21 cellular contexts compared by ENCODE assay signal in genomic region chr20:17545127-17545526, GRCh38. TPM values are rescaled to one million over a fixed set of nuclear protein-coding genes. Genes with fewer than 3 reads are reported as not detected.
A peak's percentile ranks its signal among the peaks of the same experiment; 100 is the strongest.
DNase-seq lines count a peak whose midpoint lies in the region; ATAC-seq and TF ChIP-seq lines count a peak whose summit lies in the region.
"Had no signal": no experiment of that assay in that cellular context is flagged by ENCODE, and none has a peak within 500 bp of the region (broad histone marks: within the 10 kb centered on the region; RNA-seq: fewer than 3 reads in every experiment).

No MANE protein-coding gene starts in this region.

- no peaks in the 10 kb centered on the region for H3K9me3 ChIP-seq in trophoblast cell (ENCODE audit: insufficient read depth, low read depth, low read length)
- no peaks in the 10 kb centered on the region for H3K9me3 ChIP-seq in vagina
- no peaks in the 10 kb centered on the region for H3K9me3 ChIP-seq in right lobe of liver
- H3K9me3 ChIP-seq: BE2C had no signal

- no peaks in the 10 kb centered on the region for H3K27me3 ChIP-seq in trophoblast cell (ENCODE audit: insufficient read depth, low read length)
- no peaks in the 10 kb centered on the region for H3K27me3 ChIP-seq in vagina
- H3K27me3 ChIP-seq in brain microvascular endothelial cell (replicated peaks): no peaks in the 10 kb centered on the region
- no peaks in the 10 kb centered on the region for H3K27me3 ChIP-seq in right lobe of liver

- no peak overlapping the region for H2AK5ac ChIP-seq in trophoblast cell (ENCODE audit: low read length)

- H3K36me3 ChIP-seq in trophoblast cell (ENCODE audit: control insufficient read depth in 1 of 2, insufficient read depth in 2 of 2, low read length in 2 of 2) (no peaks in the 10 kb centered on the region), vagina (no peaks in the 10 kb centered on the region), brain microvascular endothelial cell (replicated peaks) (no peaks in the 10 kb centered on the region), right lobe of liver (no peaks in the 10 kb centered on the region)
- H3K36me3 ChIP-seq: BE2C had no signal

- intact Hi-C loops in vagina (cut with DNase I) (no loop called here), right lobe of liver (cut with DNase I) (no loop called here)

- no peak overlapping the region for H2BK120ac ChIP-seq in trophoblast cell (ENCODE audit: insufficient read depth, low read length, poor library complexity)

- H3K4me2 ChIP-seq in trophoblast cell (ENCODE audit: low read length): peak overlapping the region; percentile 11

- no peak overlapping the region for H3K18ac ChIP-seq in trophoblast cell (ENCODE audit: low read length)

- H4K8ac ChIP-seq in trophoblast cell (ENCODE audit: low read depth, low read length): no peak overlapping the region

- H4K12ac ChIP-seq in trophoblast cell (ENCODE audit: low read depth, low read length): no peak overlapping the region

- no peak for ATAC-seq in right lobe of liver
- ATAC-seq: Right ventricle myocardium inferior had no signal

- H2BK5ac ChIP-seq in trophoblast cell (ENCODE audit: low read depth, low read length, poor library complexity): no peak overlapping the region

- no peaks in the 10 kb centered on the region for H3K79me2 ChIP-seq in trophoblast cell (ENCODE audit: control insufficient read depth, insufficient read depth, low read length, poor library complexity)

- no peak overlapping the region for H3K4me3 ChIP-seq in trophoblast cell (ENCODE audit: low read depth, low read length)
- H3K4me3 ChIP-seq in vagina: no peak overlapping the region
- H3K4me3 ChIP-seq in brain microvascular endothelial cell (ENCODE audit: low read depth, low read length): no peak overlapping the region
- no peak overlapping the region for H3K4me3 ChIP-seq in right lobe of liver

- peak overlapping the region; percentile 50 for H2BK12ac ChIP-seq in trophoblast cell (ENCODE audit: low read length)

- WGBS in trophoblast cell (ENCODE audit: extremely low coverage, insufficient coverage, insufficient read length): no CpG with 5 or more reads among the region's 4 CpGs
- WGBS in right lobe of liver (ENCODE audit: insufficient coverage, low coverage, low lambda C conversion rate, missing lambda C conversion rate): 95% methylated on average over 2 of the region's 4 CpGs

- H2AFZ ChIP-seq in trophoblast cell (ENCODE audit: insufficient read depth, low read length, poor library complexity): no peak overlapping the region

- peaks cover 3 to 10% of the 10 kb centered on the region in 2 experiments for H3K4me1 ChIP-seq in trophoblast cell (ENCODE audit: control insufficient read depth in 1 of 2, insufficient read depth in 2 of 2, low read length in 2 of 2)
- peaks cover 17% of the 10 kb centered on the region for H3K4me1 ChIP-seq in vagina
- peaks cover 0 to 13% (median 3%) of the 10 kb centered on the region in 4 donors for H3K4me1 ChIP-seq in right lobe of liver
- H3K4me1 ChIP-seq: BE2C had no signal

- H3K23ac ChIP-seq in trophoblast cell (ENCODE audit: low read length): no peak overlapping the region

- no peak for TF ChIP-seq POLR2A in vagina (IDR thresholded peaks at IDR 0.05)
- TF ChIP-seq POLR2A in right lobe of liver (IDR thresholded peaks at IDR 0.05): no peak

- peaks cover 2% of the 10 kb centered on the region for H3K79me1 ChIP-seq in trophoblast cell (ENCODE audit: low read length)

- in situ Hi-C loops in brain microvascular endothelial cell (cut with HindIII; ENCODE audit: low pct_ligation_motif_present, low sequenced_read_pairs): no loop called here

- no peak overlapping the region for H3K4ac ChIP-seq in trophoblast cell (ENCODE audit: low read depth, low read length)

- H4K91ac ChIP-seq in trophoblast cell (ENCODE audit: low read depth, low read length): no peak overlapping the region

- DNase-seq in DMS153 (lab: John Stamatoyannopoulos, UW): peak; percentile 10
- no peak for DNase-seq in DMS153 treated with DMSO at 0.1 percent for 48 hours (lab: John Stamatoyannopoulos, UW; ENCODE audit: unreplicated experiment)
- DNase-seq in islet precursor cell: peak; percentile 79
- peak; percentile 54 to 84 for DNase-seq in trophoblast cell
- DNase-seq in vagina (ENCODE audit: extremely low spot score in 2 of 2): no peak
- no peak for DNase-seq in effector CD8-positive, alpha-beta T cell (lab: John Stamatoyannopoulos, UW)
- DNase-seq in brain microvascular endothelial cell: no peak
- no peak for DNase-seq in right lobe of liver
- DNase-seq: BE2C; CD4-positive, alpha-beta T cell; DND-41; GF-D8; H7; Karpas-422; MM.1S; NCI-H1092 treated with DMSO at 0.1 percent for 48 hours; NCI-H2107; NCI-H226; NCI-H524 treated with DMSO at 0.1 percent for 48 hours had no signal

- peak overlapping the region; percentile 48 for H3K27ac ChIP-seq in trophoblast cell (ENCODE audit: low read depth, low read length)
- H3K27ac ChIP-seq in vagina: peak overlapping the region; percentile 50
- H3K27ac ChIP-seq in brain microvascular endothelial cell: no peak overlapping the region
- no peak overlapping the region for H3K27ac ChIP-seq in right lobe of liver
- H3K27ac ChIP-seq: 22Rv1 had no signal

- H3K9ac ChIP-seq in trophoblast cell (ENCODE audit: low read length): no peak overlapping the region

- no peak overlapping the region for H3K14ac ChIP-seq in trophoblast cell (ENCODE audit: low read length)

- TF ChIP-seq CTCF in vagina (IDR thresholded peaks at IDR 0.05) (no peak), brain microvascular endothelial cell (IDR thresholded peaks at IDR 0.05; ENCODE audit: low read depth, low read length, missing control alignments) (no peak), right lobe of liver (IDR thresholded peaks at IDR 0.05) (no peak)

RNA-seq across cellular contexts. Expression of gene BFSP1, which starts 13.9 kb away (rescaled TPM):
- polyA plus RNA-seq in trophoblast cell (2013): 2.2 and 2.7 TPM in 2 replicates
- 0.49 TPM for total RNA-seq in vagina
- total RNA-seq in right lobe of liver: under 1 TPM; 0.16 to 0.68 (median 0.25) TPM

RNA-seq across cellular contexts. Expression of gene DSTN, which starts 24.7 kb away (rescaled TPM):
- 565 and 566 TPM in 2 replicates for polyA plus RNA-seq in trophoblast cell (2013)
- total RNA-seq in vagina: 326 TPM
- total RNA-seq in right lobe of liver: 10 to 100 TPM; 65.8 to 94.4 (median 86.9) TPM

Comparison
In these comparisons a context has a peak if more than half of its experiments do, and no peak if none do; other contexts are left out.
1. DNase-seq: peak in DMS153 (single experiment), islet precursor cell (single experiment) and trophoblast cell (2 of 2); none in DMS153 treated with DMSO at 0.1 percent for 48 hours (single experiment), vagina (0 of 2), effector CD8-positive, alpha-beta T cell (single experiment), brain microvascular endothelial cell (single experiment) and right lobe of liver (0 of 3).
2. H3K27ac ChIP-seq: peak in trophoblast cell (single experiment) and vagina (single experiment); none in brain microvascular endothelial cell (single experiment) and right lobe of liver (0 of 3).